16 cellular contexts compared by ENCODE assay signal in the genomic region with DNA sequence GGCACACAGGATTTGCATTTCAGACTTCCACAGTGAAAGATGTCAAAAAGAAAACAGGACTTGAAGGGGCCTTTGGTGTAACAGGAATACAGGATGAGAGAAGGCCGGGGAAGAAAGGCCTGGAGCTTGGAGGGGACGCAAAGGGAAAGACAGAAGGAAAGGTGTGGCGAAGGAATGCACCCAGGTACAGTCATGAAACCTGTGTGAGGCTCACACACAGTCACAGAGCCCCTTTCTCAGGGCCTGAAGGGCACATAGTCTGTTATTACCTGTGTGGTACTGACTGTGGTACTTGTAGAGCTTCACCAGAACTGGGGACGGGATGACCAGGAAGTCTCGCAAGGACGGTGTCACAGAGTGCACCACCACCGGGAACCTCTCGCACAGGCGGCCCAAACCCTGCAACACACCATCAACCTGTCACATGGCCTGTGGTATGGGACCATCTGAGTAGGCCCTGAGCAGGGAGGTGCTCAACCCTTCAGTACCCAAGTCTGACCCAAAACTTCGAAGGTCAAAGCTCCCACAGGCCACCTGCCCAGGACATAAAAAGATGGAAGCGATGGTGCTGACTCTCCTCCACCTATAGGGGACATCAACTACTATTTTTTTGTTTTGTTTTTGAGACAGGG. TPM values are rescaled to one million over a fixed set of nuclear protein-coding genes. Genes with fewer than 3 reads are reported as not detected.
"Had no signal": no experiment of that assay in that cellular context is flagged by ENCODE, and none has a peak within 500 bp of the region (broad histone marks: within the 10 kb centered on the region; RNA-seq: fewer than 3 reads in every experiment).

No MANE protein-coding gene starts in this region.

- H3K27me3 Mint-ChIP-seq: progenitor cell of endocrine pancreas, type B pancreatic cell had no signal

- ATAC-seq: gastrocnemius medialis; lower lobe of right lung; stimulated activated naive CD8-positive, alpha-beta T cell treated with anti-CD3 and anti-CD28 coated beads, Interleukin-15, Interleukin-2, amounts not matched to agents 100 U/mL and 50 U/mL, for 24 hours had no signal

- H3K4me3 Mint-ChIP-seq: natural killer cell, neural crest cell, type B pancreatic cell had no signal

- H3K9me3 Mint-ChIP-seq: natural killer cell, neural crest cell, type B pancreatic cell had no signal

- H3K4me3 ChIP-seq: gastrocnemius medialis, lower lobe of right lung, right lobe of liver, testis, tibial artery had no signal

- DNase-seq: cortex of kidney, foreskin fibroblast, gastrocnemius medialis, left ventricle myocardium superior, lower lobe of right lung, natural killer cell, small intestine had no signal

- H3K27ac ChIP-seq: gastrocnemius medialis, lower lobe of right lung, parathyroid adenoma, right lobe of liver, testis, tibial artery had no signal

- H3K4me1 Mint-ChIP-seq: natural killer cell, neural crest cell had no signal

- H3K9me3 ChIP-seq: gastrocnemius medialis, lower lobe of right lung, right lobe of liver, testis, tibial artery had no signal

- H3K4me1 ChIP-seq: gastrocnemius medialis, lower lobe of right lung, parathyroid adenoma, right lobe of liver, testis, tibial artery had no signal

- H3K27ac Mint-ChIP-seq: natural killer cell, progenitor cell of endocrine pancreas, type B pancreatic cell had no signal

RNA-seq across cellular contexts. Expression of gene SERPIND1, which starts 29.1 kb away (rescaled TPM):
- total RNA-seq: left ventricle myocardium superior, neural crest cell, osteoblast had no signal
